Comparison of ENCODE assay signal across 31 cellular contexts in the genomic region with DNA sequence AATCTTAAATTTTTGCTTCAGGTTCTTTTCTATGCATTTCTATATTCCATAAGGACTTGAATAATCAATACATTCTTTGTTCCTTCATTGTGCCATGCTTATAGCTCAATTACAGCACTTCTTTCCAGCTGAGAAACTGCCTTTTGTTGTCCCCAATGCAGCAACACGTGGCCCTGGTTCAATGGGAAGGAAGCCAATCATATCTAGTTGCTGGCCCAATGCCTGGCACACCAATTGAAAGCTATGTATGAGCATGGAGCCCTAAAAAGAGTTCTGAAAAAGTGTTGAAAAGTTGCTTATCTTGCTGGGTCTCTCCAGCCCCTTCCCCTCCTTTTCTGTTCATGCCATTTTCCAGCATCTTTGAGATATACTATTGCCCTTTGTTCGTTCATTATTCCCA.
DNase-seq lines count a peak whose midpoint lies in the region; ATAC-seq, FAIRE-seq and TF ChIP-seq lines count a peak whose summit lies in the region.
"Had no signal": no experiment of that assay in that cellular context is flagged by ENCODE, and none has a peak within 500 bp of the region (broad histone marks: within the 10 kb centered on the region; RNA-seq: fewer than 3 reads in every experiment).

No MANE protein-coding gene starts in this region.

- POLR2A ChIA-PET in H1 (lab: Charles Lee; ENCODE audit: partially characterized antibody): no interaction called here
- POLR2A ChIA-PET in activated CD4-positive, alpha-beta T cell treated with anti-CD3 and anti-CD28 coated beads for 36 hours (lab: Charles Lee): no interaction called here

- no peak for ATAC-seq in GM18517 (IDR thresholded peaks at IDR 0.05; ENCODE audit: unreplicated experiment)
- no peak for ATAC-seq in activated CD4-positive, alpha-beta T cell treated with anti-CD3 and anti-CD28 coated beads for 36 hours
- no peak for ATAC-seq in HG03025 (IDR thresholded peaks at IDR 0.05; ENCODE audit: low FRiP score, unreplicated experiment)
- ATAC-seq: PC-3 had no signal

- no peaks in the 10 kb centered on the region for H3K27me3 Mint-ChIP-seq in neural progenitor cell (ENCODE audit: insufficient read depth, low read depth)
- H3K27me3 Mint-ChIP-seq in activated CD4-positive, alpha-beta T cell treated with anti-CD3 and anti-CD28 coated beads for 36 hours: no peaks in the 10 kb centered on the region
- H3K27me3 Mint-ChIP-seq: activated naive CD8-positive, alpha-beta T cell treated with anti-CD3 and anti-CD28 coated beads, Interleukin-2, amount 10 ng/mL, durations not matched to agents 7 days and 5 days; CD8-positive, alpha-beta memory T cell had no signal

- no peak for FAIRE-seq in H1 (lab: Jason Lieb, UNC)

- H2AFZ ChIP-seq in H1 (ENCODE audit: low read length) (peak overlapping the region; percentile 16; the same call in 1 of the 2 replicates), neural progenitor cell (replicated peaks) (peak overlapping the region; percentile 26)

- no peaks in the 10 kb centered on the region for H3F3A ChIP-seq in neural progenitor cell (ENCODE audit: low read depth)

- no peak overlapping the region for H2BK15ac ChIP-seq in H1 (ENCODE audit: low read length)

- no peak overlapping the region for H3K23ac ChIP-seq in H1 (ENCODE audit: insufficient read length)

- H2BK12ac ChIP-seq in H1 (ENCODE audit: low read depth, low read length): no peak overlapping the region

- H3K79me2 ChIP-seq in H1 (ENCODE audit: control insufficient read depth in 1 of 2, insufficient read depth in 2 of 2, low read length in 2 of 2) (no peaks in the 10 kb centered on the region), neural progenitor cell (ENCODE audit: low read depth) (no peaks in the 10 kb centered on the region)

- no peak overlapping the region for H2BK5ac ChIP-seq in H1 (ENCODE audit: low read depth, low read length)

- no peak overlapping the region for H2AK5ac ChIP-seq in H1 (ENCODE audit: low read depth, low read length)

- H3K27ac Mint-ChIP-seq in neural progenitor cell: no peak overlapping the region
- no peak overlapping the region for H3K27ac Mint-ChIP-seq in activated CD4-positive, alpha-beta T cell treated with anti-CD3 and anti-CD28 coated beads for 36 hours
- H3K27ac Mint-ChIP-seq: activated naive CD8-positive, alpha-beta T cell treated with anti-CD3 and anti-CD28 coated beads, Interleukin-2, amount 10 ng/mL, durations not matched to agents 7 days and 5 days; CD8-positive, alpha-beta memory T cell; HFFc6 had no signal

- H4K91ac ChIP-seq in H1 (replicated peaks; ENCODE audit: insufficient read length, low read length): no peak overlapping the region

- H3K4ac ChIP-seq in H1 (replicated peaks; ENCODE audit: insufficient read length, low read depth, low read length): no peak overlapping the region

- intact Hi-C loops in activated CD4-positive, alpha-beta T cell treated with anti-CD3 and anti-CD28 coated beads for 36 hours (cut with DNase I, micrococcal nuclease): no loop called here

- no peak overlapping the region for H4K5ac ChIP-seq in H1 (ENCODE audit: insufficient read length, low read depth, low read length)

- H2BK20ac ChIP-seq in H1 (ENCODE audit: low read length): no peak overlapping the region

- no peak for TF ChIP-seq EP300 in H1 (IDR thresholded peaks at IDR 0.05; ENCODE audit: borderline replicate concordance in 1 of 2, low read depth in 2 of 2, low read length in 2 of 2)

- H3K4me3 Mint-ChIP-seq in neural progenitor cell: no peak overlapping the region
- H3K4me3 Mint-ChIP-seq in activated CD4-positive, alpha-beta T cell treated with anti-CD3 and anti-CD28 coated beads for 36 hours: no peak overlapping the region
- H3K4me3 Mint-ChIP-seq: activated naive CD8-positive, alpha-beta T cell treated with anti-CD3 and anti-CD28 coated beads, Interleukin-2, amount 10 ng/mL, durations not matched to agents 7 days and 5 days; CD8-positive, alpha-beta memory T cell; HFFc6 had no signal

- H3K4me1 ChIP-seq in H1 (replicated peaks in 1 of 4; ENCODE audit: control insufficient read depth in 3 of 4, insufficient read depth in 4 of 4, low read length in 3 of 4) (no peaks in the 10 kb centered on the region), neural progenitor cell (no peaks in the 10 kb centered on the region)
- H3K4me1 ChIP-seq: tibial nerve had no signal

- H3K23me2 ChIP-seq in H1 (ENCODE audit: low read depth, low read length): no peaks in the 10 kb centered on the region

- H3K18ac ChIP-seq in H1 (ENCODE audit: extremely low read depth, low read length): no peak overlapping the region

- H3K27me3 ChIP-seq in H1 (replicated peaks in 1 of 4; ENCODE audit: control insufficient read depth in 3 of 4, extremely low read depth in 1 of 4, insufficient read depth in 3 of 4, low read length in 3 of 4) (no peaks in the 10 kb centered on the region), neural progenitor cell (no peaks in the 10 kb centered on the region)
- H3K27me3 ChIP-seq: brain microvascular endothelial cell, heart left ventricle, tibial nerve had no signal

- H3K9ac ChIP-seq in H1 (replicated peaks in 1 of 4; ENCODE audit: extremely low read depth in 1 of 4, low read depth in 3 of 4, low read length in 3 of 4) (no peak overlapping the region), neural progenitor cell (no peak overlapping the region)

- 89% methylated on average over 2 of the region's 2 CpGs; no CpG with 5 or more reads in 1 of the 2 experiments for WGBS in H1 (ENCODE audit: extremely low coverage in 1 of 2, insufficient coverage in 1 of 2, insufficient read length in 1 of 2, insufficient replicate concordance in 2 of 2, low coverage in 1 of 2, low lambda C conversion rate in 2 of 2, missing lambda C conversion rate in 1 of 2), 2 experiments

- CTCF ChIA-PET in H1 (lab: Charles Lee; ENCODE audit: partially characterized antibody): no interaction called here
- CTCF ChIA-PET in activated CD4-positive, alpha-beta T cell treated with anti-CD3 and anti-CD28 coated beads for 36 hours (lab: Charles Lee): no interaction called here

- H4K20me1 ChIP-seq in H1 (replicated peaks in 1 of 2; ENCODE audit: control insufficient read depth in 1 of 2, insufficient read depth in 2 of 2, low read length in 2 of 2) (no peaks in the 10 kb centered on the region), neural progenitor cell (ENCODE audit: low read depth) (no peaks in the 10 kb centered on the region)

- H3K4me3 ChIP-seq in H1 (ENCODE audit: extremely low read depth in 1 of 4, insufficient read depth in 2 of 4, low read depth in 3 of 4, low read length in 4 of 4): no peak overlapping the region
- no peak overlapping the region for H3K4me3 ChIP-seq in neural progenitor cell
- H3K4me3 ChIP-seq: heart left ventricle, tibial nerve had no signal

- H4K8ac ChIP-seq in H1 (ENCODE audit: extremely low read depth, insufficient read depth, low read length): no peak overlapping the region

- H3K4me1 Mint-ChIP-seq in neural progenitor cell: no peaks in the 10 kb centered on the region
- H3K4me1 Mint-ChIP-seq in activated CD4-positive, alpha-beta T cell treated with anti-CD3 and anti-CD28 coated beads for 36 hours: no peaks in the 10 kb centered on the region
- H3K4me1 Mint-ChIP-seq: activated naive CD8-positive, alpha-beta T cell treated with anti-CD3 and anti-CD28 coated beads, Interleukin-2, amount 10 ng/mL, durations not matched to agents 7 days and 5 days; CD8-positive, alpha-beta memory T cell had no signal

- DNase-seq in C1 segment of cervical spinal cord (lab: John Stamatoyannopoulos, UW): peak in 8 of 14 donors; percentile 6 to 59 (median 19)
- peak; percentile 66 for DNase-seq in NCI-H1092 treated with DMSO at 0.1 percent for 48 hours (lab: John Stamatoyannopoulos, UW)
- no peak for DNase-seq in H1 (ENCODE audit: low read depth in 1 of 2, low spot score in 2 of 2)
- no peak for DNase-seq in neural progenitor cell (ENCODE audit: low spot score)
- DNase-seq in activated CD4-positive, alpha-beta T cell treated with anti-CD3 and anti-CD28 coated beads for 36 hours: no peak
- DNase-seq: activated CD4-positive, alpha-beta T cell treated with anti-CD3 and anti-CD28 coated beads, Interleukin-2, amount 50 U/mL, for 48 hours; activated CD8-positive, alpha-beta memory T cell treated with anti-CD3 and anti-CD28 coated beads, Interleukin-2, amount 50 U/mL, for 48 hours; activated effector memory CD4-positive, alpha-beta T cell treated with Interleukin-2 at 50 U/mL for 16 hours; activated naive CD8-positive, alpha-beta T cell treated with anti-CD3 and anti-CD28 coated beads, Interleukin-2, amount 10 ng/mL, durations not matched to agents 7 days and 5 days; brain microvascular endothelial cell; CD8-positive, alpha-beta memory T cell; effector CD4-positive, alpha-beta T cell; GDM1; HFFc6; KG1; mesenchymal stem cell; MM.1S; NCI-H146; PC-3; retina; SHP77; stimulated activated CD4-positive, alpha-beta T cell treated with anti-CD3 and anti-CD28 coated beads, Interleukin-12 subunit alpha, Interleukin-12 subunit beta, amount 100 ng/mL, for 4 hours; stimulated activated CD4-positive, alpha-beta T cell treated with anti-CD3 and anti-CD28 coated beads, Interleukin-4, amount 100 ng/mL, for 4 hours; stimulated activated naive CD4-positive, alpha-beta T cell treated with Interleukin-2 at 50 U/mL for 16 hours; T-helper 9 cell; WERI-Rb-1 had no signal

- no peaks in the 10 kb centered on the region for H3K36me3 Mint-ChIP-seq in neural progenitor cell
- no peaks in the 10 kb centered on the region for H3K36me3 Mint-ChIP-seq in activated CD4-positive, alpha-beta T cell treated with anti-CD3 and anti-CD28 coated beads for 36 hours (ENCODE audit: low read depth)
- H3K36me3 Mint-ChIP-seq: activated naive CD8-positive, alpha-beta T cell treated with anti-CD3 and anti-CD28 coated beads, Interleukin-2, amount 10 ng/mL, durations not matched to agents 7 days and 5 days; CD8-positive, alpha-beta memory T cell had no signal

- TF ChIP-seq RAD21 in H1 (IDR thresholded peaks at IDR 0.05 in 1 of 2, conservative IDR thresholded peaks at IDR 0.05 in 1 of 2; ENCODE audit: low read depth in 2 of 2, low read length in 2 of 2): no peak

- H3K36me3 ChIP-seq in H1 (ENCODE audit: control insufficient read depth in 2 of 4, insufficient read depth in 4 of 4, low read length in 3 of 4): no peaks in the 10 kb centered on the region
- no peaks in the 10 kb centered on the region for H3K36me3 ChIP-seq in neural progenitor cell
- H3K36me3 ChIP-seq: brain microvascular endothelial cell, heart left ventricle, tibial nerve, WERI-Rb-1 had no signal

- H3K14ac ChIP-seq in H1 (ENCODE audit: insufficient read length): no peak overlapping the region

- H2BK120ac ChIP-seq in H1 (replicated peaks; ENCODE audit: low read depth, low read length): no peak overlapping the region

- H3K4me2 ChIP-seq in H1 (ENCODE audit: insufficient read depth in 1 of 2, low read depth in 2 of 2, low read length in 2 of 2) (no peak overlapping the region), neural progenitor cell (no peak overlapping the region)

- no peaks in the 10 kb centered on the region for H3K79me1 ChIP-seq in H1 (ENCODE audit: low read depth, low read length)

- peaks cover 5% of the 10 kb centered on the region for H3K9me3 Mint-ChIP-seq in neural progenitor cell
- peaks cover 8% of the 10 kb centered on the region for H3K9me3 Mint-ChIP-seq in activated CD4-positive, alpha-beta T cell treated with anti-CD3 and anti-CD28 coated beads for 36 hours (ENCODE audit: low read depth)

- H3K9me3 ChIP-seq in H1 (ENCODE audit: insufficient read depth in 2 of 2, low read depth in 1 of 2, low read length in 1 of 2): peaks cover 0 to 3% of the 10 kb centered on the region in 2 experiments; a peak in 1 of 4 replicates
- H3K9me3 ChIP-seq in neural progenitor cell (ENCODE audit: low read depth): no peaks in the 10 kb centered on the region

- H3K27ac ChIP-seq in H1 (ENCODE audit: low read depth, low read length): no peak overlapping the region
- H3K27ac ChIP-seq in neural progenitor cell: no peak overlapping the region
- H3K27ac ChIP-seq: brain microvascular endothelial cell, epithelial cell of prostate, heart left ventricle, tibial nerve, WERI-Rb-1 had no signal

- TF ChIP-seq POLR2A in H1 (IDR thresholded peaks at IDR 0.05; ENCODE audit: control extremely low read depth in 1 of 2, low read depth in 2 of 2, low read length in 2 of 2): no peak

- no peak overlapping the region for H3K56ac ChIP-seq in H1 (replicated peaks; ENCODE audit: insufficient read length, low read depth, low read length)

- TF ChIP-seq CTCF in H1 (IDR thresholded peaks at IDR 0.05; ENCODE audit: control extremely low read depth in 1 of 3, insufficient read depth in 1 of 3, low read depth in 1 of 3, low read length in 3 of 3): no peak
- no peak for TF ChIP-seq CTCF in neural progenitor cell (IDR thresholded peaks at IDR 0.05)

Comparison
In these comparisons a context has a peak if more than half of its experiments do, and no peak if none do; other contexts are left out.
1. DNase-seq: peak in C1 segment of cervical spinal cord (8 of 14) and NCI-H1092 treated with DMSO at 0.1 percent for 48 hours (single experiment); none in H1 (0 of 2), neural progenitor cell (single experiment) and activated CD4-positive, alpha-beta T cell treated with anti-CD3 and anti-CD28 coated beads for 36 hours (single experiment).